Comparison of ENCODE assay signal across 1 cellular context in genomic region chr16:85676466-85676865, GRCh38.
TF ChIP-seq lines count a peak whose summit lies in the region.

No MANE protein-coding gene starts in this region.

TF ChIP-seq in WTC11, 78 proteins besides CTCF, POLR2A, EP300 and RAD21 (continued from another document):
- TF ChIP-seq, protein P1, sequence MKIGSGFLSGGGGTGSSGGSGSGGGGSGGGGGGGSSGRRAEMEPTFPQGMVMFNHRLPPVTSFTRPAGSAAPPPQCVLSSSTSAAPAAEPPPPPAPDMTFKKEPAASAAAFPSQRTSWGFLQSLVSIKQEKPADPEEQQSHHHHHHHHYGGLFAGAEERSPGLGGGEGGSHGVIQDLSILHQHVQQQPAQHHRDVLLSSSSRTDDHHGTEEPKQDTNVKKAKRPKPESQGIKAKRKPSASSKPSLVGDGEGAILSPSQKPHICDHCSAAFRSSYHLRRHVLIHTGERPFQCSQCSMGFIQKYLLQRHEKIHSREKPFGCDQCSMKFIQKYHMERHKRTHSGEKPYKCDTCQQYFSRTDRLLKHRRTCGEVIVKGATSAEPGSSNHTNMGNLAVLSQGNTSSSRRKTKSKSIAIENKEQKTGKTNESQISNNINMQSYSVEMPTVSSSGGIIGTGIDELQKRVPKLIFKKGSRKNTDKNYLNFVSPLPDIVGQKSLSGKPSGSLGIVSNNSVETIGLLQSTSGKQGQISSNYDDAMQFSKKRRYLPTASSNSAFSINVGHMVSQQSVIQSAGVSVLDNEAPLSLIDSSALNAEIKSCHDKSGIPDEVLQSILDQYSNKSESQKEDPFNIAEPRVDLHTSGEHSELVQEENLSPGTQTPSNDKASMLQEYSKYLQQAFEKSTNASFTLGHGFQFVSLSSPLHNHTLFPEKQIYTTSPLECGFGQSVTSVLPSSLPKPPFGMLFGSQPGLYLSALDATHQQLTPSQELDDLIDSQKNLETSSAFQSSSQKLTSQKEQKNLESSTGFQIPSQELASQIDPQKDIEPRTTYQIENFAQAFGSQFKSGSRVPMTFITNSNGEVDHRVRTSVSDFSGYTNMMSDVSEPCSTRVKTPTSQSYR (CRISPR knock-in tag; IDR thresholded peaks at IDR 0.05), result no peak
- TF ChIP-seq SP1 (CRISPR knock-in tag; conservative IDR thresholded peaks at IDR 0.05) (no peak), NR3C1 (CRISPR knock-in tag; conservative IDR thresholded peaks at IDR 0.05; ENCODE audit: low read depth) (no peak), TP53 (CRISPR knock-in tag; IDR thresholded peaks at IDR 0.05) (no peak), MLX (CRISPR knock-in tag; IDR thresholded peaks at IDR 0.05) (no peak), FOXK1 (CRISPR knock-in tag; IDR thresholded peaks at IDR 0.05) (no peak), USF1 (CRISPR knock-in tag; IDR thresholded peaks at IDR 0.05) (no peak), NR2C2 (CRISPR knock-in tag; IDR thresholded peaks at IDR 0.05) (no peak), USF2 (CRISPR knock-in tag; IDR thresholded peaks at IDR 0.05) (no peak), TEAD4 (CRISPR knock-in tag; IDR thresholded peaks at IDR 0.05) (no peak)
- TF ChIP-seq, protein P2, sequence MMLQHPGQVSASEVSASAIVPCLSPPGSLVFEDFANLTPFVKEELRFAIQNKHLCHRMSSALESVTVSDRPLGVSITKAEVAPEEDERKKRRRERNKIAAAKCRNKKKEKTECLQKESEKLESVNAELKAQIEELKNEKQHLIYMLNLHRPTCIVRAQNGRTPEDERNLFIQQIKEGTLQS (CRISPR knock-in tag; conservative IDR thresholded peaks at IDR 0.05), result no peak
